1 cellular context compared by ENCODE assay signal in the genomic region with DNA sequence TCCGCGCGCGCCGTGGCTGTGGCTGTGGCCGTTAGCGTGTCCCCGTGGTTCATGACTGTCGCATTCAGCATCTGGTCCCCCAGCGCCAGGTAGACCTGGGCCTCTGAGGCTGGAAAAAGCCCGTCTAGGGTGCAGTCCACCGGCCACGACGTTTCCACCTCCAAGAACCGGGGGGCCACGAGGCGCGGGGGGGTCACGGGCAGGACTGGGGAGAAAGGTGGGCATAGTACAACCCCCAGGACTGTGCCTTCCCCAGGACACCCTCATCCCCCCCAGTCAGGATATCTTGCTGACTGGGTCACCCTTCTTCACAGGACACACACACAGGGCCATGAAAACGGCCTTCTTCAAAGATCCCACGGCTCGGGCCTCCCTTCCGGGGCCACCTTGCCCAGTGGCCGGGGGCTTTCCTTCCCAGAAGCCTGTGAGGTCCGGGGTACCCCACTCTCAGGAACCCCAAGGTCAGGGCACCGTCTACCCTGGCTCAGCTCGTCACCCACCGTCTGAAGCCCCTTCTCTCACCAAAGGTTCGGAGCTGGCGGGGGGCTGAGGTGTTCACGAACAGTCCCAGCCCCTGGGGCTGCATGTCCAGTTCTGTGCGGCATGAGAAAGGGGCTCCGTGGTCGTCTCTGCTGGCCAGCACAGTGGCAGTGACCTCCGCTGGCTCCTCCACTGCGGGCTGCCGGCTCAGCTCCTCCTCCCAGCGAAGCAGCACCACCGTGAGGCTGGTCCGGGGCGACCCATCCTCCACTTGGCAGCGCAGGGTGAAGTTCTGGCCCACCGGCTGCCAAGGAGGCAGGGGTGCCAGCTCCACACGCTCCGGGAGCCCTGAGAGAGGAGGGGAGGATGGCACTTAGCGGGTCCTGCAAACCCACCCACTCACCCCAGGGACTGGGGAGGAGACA.
TF ChIP-seq lines count a peak whose summit lies in the region.

No MANE protein-coding gene starts in this region.

TF ChIP-seq in K562, 482 proteins besides CTCF, POLR2A, EP300 and RAD21 (continued from another document and continues in another):
- TF ChIP-seq, protein P1, sequence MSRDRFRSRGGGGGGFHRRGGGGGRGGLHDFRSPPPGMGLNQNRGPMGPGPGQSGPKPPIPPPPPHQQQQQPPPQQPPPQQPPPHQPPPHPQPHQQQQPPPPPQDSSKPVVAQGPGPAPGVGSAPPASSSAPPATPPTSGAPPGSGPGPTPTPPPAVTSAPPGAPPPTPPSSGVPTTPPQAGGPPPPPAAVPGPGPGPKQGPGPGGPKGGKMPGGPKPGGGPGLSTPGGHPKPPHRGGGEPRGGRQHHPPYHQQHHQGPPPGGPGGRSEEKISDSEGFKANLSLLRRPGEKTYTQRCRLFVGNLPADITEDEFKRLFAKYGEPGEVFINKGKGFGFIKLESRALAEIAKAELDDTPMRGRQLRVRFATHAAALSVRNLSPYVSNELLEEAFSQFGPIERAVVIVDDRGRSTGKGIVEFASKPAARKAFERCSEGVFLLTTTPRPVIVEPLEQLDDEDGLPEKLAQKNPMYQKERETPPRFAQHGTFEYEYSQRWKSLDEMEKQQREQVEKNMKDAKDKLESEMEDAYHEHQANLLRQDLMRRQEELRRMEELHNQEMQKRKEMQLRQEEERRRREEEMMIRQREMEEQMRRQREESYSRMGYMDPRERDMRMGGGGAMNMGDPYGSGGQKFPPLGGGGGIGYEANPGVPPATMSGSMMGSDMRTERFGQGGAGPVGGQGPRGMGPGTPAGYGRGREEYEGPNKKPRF (IDR thresholded peaks at IDR 0.05; ENCODE audit: low read depth, low read length): no peak
- TF ChIP-seq ZNF586 (CRISPR knock-in tag; conservative IDR thresholded peaks at IDR 0.05) (no peak), GABPB2 (CRISPR knock-in tag; conservative IDR thresholded peaks at IDR 0.05) (no peak), CHD2 (IDR thresholded peaks at IDR 0.05; ENCODE audit: low read depth, low read length) (no peak), ZNF124 (CRISPR knock-in tag; IDR thresholded peaks at IDR 0.05) (no peak), PTBP1 (IDR thresholded peaks at IDR 0.05; ENCODE audit: low read depth, low read length) (no peak), HNRNPH1 (optimal IDR thresholded peaks at IDR 0.05; ENCODE audit: low read depth, low read length) (no peak), ZNF41 (CRISPR knock-in tag; conservative IDR thresholded peaks at IDR 0.05) (no peak), MAX (CRISPR knock-in tag; IDR thresholded peaks at IDR 0.05) (peak; percentile 29; the same call in 1 of the 2 replicates), NCOA6 (IDR thresholded peaks at IDR 0.05) (peak; percentile 81; the same call in 1 of the 2 replicates), MED1 (CRISPR knock-in tag; IDR thresholded peaks at IDR 0.05; ENCODE audit: borderline replicate concordance) (no peak), EP400 (IDR thresholded peaks at IDR 0.05) (no peak), TAL1 (IDR thresholded peaks at IDR 0.05) (no peak), ZNF644 (tag; IDR thresholded peaks at IDR 0.05; ENCODE audit: low read depth) (no peak), MEF2D (tag; conservative IDR thresholded peaks at IDR 0.05; ENCODE audit: low read depth) (no peak), POLR2AphosphoS5 (IDR thresholded peaks at IDR 0.05; ENCODE audit: control insufficient read depth, insufficient read depth, low read depth, low read length) (no peak), E2F1 (CRISPR knock-in tag; IDR thresholded peaks at IDR 0.05) (no peak), ZNF316 (IDR thresholded peaks at IDR 0.05) (no peak), PRMT5 (CRISPR knock-in tag; IDR thresholded peaks at IDR 0.05) (0 out of 2 replicates have a peak, but pooled peaks have one; percentile 10), RB1 (IDR thresholded peaks at IDR 0.05; ENCODE audit: low read depth) (0 out of 2 replicates have a peak, but pooled peaks have one; percentile 40), ATF2 (CRISPR knock-in tag; IDR thresholded peaks at IDR 0.05) (no peak), MYC (IDR thresholded peaks at IDR 0.05; ENCODE audit: low read depth, low read length) (no peak), MYC (CRISPR knock-in tag; IDR thresholded peaks at IDR 0.05; ENCODE audit: borderline replicate concordance, low read depth) (no peak), SETDB1 (IDR thresholded peaks at IDR 0.05; ENCODE audit: low read length) (no peak), ZNF449 (CRISPR knock-in tag; IDR thresholded peaks at IDR 0.05) (no peak), EZH2 (IDR thresholded peaks at IDR 0.05; ENCODE audit: borderline replicate concordance, low read depth, low read length) (no peak), TCFL5 (CRISPR knock-in tag; conservative IDR thresholded peaks at IDR 0.05) (no peak), CBX2 (IDR thresholded peaks at IDR 0.05; ENCODE audit: insufficient read depth, low read length, poor library complexity, severe bottlenecking) (no peak), ZBTB17 (CRISPR knock-in tag; IDR thresholded peaks at IDR 0.05) (no peak), ZNF431 (CRISPR knock-in tag; IDR thresholded peaks at IDR 0.05) (no peak), MCM7 (IDR thresholded peaks at IDR 0.05) (no peak), HOXB6 (CRISPR knock-in tag; IDR thresholded peaks at IDR 0.05; ENCODE audit: borderline replicate concordance) (no peak), NR4A1 (CRISPR knock-in tag; IDR thresholded peaks at IDR 0.05) (no peak), NR4A1 (tag; IDR thresholded peaks at IDR 0.05) (no peak)
- TF ChIP-seq, protein P2, sequence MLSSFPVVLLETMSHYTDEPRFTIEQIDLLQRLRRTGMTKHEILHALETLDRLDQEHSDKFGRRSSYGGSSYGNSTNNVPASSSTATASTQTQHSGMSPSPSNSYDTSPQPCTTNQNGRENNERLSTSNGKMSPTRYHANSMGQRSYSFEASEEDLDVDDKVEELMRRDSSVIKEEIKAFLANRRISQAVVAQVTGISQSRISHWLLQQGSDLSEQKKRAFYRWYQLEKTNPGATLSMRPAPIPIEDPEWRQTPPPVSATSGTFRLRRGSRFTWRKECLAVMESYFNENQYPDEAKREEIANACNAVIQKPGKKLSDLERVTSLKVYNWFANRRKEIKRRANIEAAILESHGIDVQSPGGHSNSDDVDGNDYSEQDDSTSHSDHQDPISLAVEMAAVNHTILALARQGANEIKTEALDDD (IDR thresholded peaks at IDR 0.05): no peak
- TF ChIP-seq, protein P3, sequence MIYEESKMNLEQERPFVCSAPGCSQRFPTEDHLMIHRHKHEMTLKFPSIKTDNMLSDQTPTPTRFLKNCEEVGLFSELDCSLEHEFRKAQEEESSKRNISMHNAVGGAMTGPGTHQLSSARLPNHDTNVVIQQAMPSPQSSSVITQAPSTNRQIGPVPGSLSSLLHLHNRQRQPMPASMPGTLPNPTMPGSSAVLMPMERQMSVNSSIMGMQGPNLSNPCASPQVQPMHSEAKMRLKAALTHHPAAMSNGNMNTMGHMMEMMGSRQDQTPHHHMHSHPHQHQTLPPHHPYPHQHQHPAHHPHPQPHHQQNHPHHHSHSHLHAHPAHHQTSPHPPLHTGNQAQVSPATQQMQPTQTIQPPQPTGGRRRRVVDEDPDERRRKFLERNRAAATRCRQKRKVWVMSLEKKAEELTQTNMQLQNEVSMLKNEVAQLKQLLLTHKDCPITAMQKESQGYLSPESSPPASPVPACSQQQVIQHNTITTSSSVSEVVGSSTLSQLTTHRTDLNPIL (CRISPR knock-in tag; IDR thresholded peaks at IDR 0.05): no peak
- TF ChIP-seq, protein P4, sequence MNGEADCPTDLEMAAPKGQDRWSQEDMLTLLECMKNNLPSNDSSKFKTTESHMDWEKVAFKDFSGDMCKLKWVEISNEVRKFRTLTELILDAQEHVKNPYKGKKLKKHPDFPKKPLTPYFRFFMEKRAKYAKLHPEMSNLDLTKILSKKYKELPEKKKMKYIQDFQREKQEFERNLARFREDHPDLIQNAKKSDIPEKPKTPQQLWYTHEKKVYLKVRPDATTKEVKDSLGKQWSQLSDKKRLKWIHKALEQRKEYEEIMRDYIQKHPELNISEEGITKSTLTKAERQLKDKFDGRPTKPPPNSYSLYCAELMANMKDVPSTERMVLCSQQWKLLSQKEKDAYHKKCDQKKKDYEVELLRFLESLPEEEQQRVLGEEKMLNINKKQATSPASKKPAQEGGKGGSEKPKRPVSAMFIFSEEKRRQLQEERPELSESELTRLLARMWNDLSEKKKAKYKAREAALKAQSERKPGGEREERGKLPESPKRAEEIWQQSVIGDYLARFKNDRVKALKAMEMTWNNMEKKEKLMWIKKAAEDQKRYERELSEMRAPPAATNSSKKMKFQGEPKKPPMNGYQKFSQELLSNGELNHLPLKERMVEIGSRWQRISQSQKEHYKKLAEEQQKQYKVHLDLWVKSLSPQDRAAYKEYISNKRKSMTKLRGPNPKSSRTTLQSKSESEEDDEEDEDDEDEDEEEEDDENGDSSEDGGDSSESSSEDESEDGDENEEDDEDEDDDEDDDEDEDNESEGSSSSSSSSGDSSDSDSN (IDR thresholded peaks at IDR 0.05; ENCODE audit: borderline replicate concordance in 1 of 2, low read depth in 2 of 2, low read length in 2 of 2): no peak
- TF ChIP-seq, protein P5, sequence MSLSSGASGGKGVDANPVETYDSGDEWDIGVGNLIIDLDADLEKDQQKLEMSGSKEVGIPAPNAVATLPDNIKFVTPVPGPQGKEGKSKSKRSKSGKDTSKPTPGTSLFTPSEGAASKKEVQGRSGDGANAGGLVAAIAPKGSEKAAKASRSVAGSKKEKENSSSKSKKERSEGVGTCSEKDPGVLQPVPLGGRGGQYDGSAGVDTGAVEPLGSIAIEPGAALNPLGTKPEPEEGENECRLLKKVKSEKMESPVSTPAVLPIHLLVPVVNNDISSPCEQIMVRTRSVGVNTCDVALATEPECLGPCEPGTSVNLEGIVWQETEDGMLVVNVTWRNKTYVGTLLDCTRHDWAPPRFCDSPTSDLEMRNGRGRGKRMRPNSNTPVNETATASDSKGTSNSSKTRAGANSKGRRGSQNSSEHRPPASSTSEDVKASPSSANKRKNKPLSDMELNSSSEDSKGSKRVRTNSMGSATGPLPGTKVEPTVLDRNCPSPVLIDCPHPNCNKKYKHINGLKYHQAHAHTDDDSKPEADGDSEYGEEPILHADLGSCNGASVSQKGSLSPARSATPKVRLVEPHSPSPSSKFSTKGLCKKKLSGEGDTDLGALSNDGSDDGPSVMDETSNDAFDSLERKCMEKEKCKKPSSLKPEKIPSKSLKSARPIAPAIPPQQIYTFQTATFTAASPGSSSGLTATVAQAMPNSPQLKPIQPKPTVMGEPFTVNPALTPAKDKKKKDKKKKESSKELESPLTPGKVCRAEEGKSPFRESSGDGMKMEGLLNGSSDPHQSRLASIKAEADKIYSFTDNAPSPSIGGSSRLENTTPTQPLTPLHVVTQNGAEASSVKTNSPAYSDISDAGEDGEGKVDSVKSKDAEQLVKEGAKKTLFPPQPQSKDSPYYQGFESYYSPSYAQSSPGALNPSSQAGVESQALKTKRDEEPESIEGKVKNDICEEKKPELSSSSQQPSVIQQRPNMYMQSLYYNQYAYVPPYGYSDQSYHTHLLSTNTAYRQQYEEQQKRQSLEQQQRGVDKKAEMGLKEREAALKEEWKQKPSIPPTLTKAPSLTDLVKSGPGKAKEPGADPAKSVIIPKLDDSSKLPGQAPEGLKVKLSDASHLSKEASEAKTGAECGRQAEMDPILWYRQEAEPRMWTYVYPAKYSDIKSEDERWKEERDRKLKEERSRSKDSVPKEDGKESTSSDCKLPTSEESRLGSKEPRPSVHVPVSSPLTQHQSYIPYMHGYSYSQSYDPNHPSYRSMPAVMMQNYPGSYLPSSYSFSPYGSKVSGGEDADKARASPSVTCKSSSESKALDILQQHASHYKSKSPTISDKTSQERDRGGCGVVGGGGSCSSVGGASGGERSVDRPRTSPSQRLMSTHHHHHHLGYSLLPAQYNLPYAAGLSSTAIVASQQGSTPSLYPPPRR (CRISPR knock-in tag; IDR thresholded peaks at IDR 0.05; ENCODE audit: borderline replicate concordance): no peak
- TF ChIP-seq, protein P6, sequence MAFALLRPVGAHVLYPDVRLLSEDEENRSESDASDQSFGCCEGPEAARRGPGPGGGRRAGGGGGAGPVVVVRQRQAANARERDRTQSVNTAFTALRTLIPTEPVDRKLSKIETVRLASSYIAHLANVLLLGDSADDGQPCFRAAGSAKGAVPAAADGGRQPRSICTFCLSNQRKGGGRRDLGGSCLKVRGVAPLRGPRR (CRISPR knock-in tag; IDR thresholded peaks at IDR 0.05): no peak
